In the genomic region with DNA sequence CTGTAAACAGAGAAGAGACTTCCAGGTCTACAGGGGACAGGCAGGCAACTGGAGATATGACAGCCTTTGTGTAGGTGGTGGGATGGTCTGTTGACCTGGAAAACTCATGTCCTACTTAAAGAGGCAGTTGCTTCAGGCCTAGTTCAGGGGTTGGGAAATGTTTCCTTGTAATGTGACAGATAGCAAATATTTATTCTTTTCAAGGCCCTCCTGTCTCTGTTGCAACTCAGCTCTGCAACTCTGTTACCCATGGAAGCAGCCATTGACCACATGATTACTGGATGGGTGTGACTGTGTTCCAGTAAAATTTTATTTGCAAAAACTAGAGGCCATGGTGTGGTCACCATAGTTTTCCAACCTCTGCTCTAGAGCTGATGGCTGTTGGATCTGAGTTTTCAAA, we compare ENCODE assay signal across 19 cellular contexts.
"Had no signal": no experiment of that assay in that cellular context is flagged by ENCODE, and none has a peak within 500 bp of the region (broad histone marks: within the 10 kb centered on the region; RNA-seq: fewer than 3 reads in every experiment).

No MANE protein-coding gene starts in this region.

- H3K36me3 Mint-ChIP-seq: memory B cell; natural killer cell treated with Interleukin-12 subunit alpha and Interleukin-12 subunit beta and Interleukin-15 and Interleukin-18, amount 100 ng/mL, for 72 hours had no signal

- H3K27me3 ChIP-seq: esophagus squamous epithelium, gastrocnemius medialis, heart left ventricle, right atrium auricular region, tibial nerve, vagina had no signal

- ATAC-seq: activated CD4-positive, CD25-positive, alpha-beta regulatory T cell treated with anti-CD3 and anti-CD28 coated beads, Interleukin-2, amount 50 U/mL, for 24 hours; gastrocnemius medialis; heart left ventricle; left cardiac atrium; natural killer cell treated with Interleukin-12 subunit alpha and Interleukin-12 subunit beta and Interleukin-15 and Interleukin-18, amount 100 ng/mL, for 72 hours had no signal

- H3K4me1 ChIP-seq: esophagus squamous epithelium, gastrocnemius medialis, heart left ventricle, right atrium auricular region, tibial nerve had no signal

- H3K27ac ChIP-seq: esophagus squamous epithelium, gastrocnemius medialis, heart left ventricle, right atrium auricular region, tibial nerve, vagina had no signal

- H3K27me3 Mint-ChIP-seq: memory B cell had no signal

- H3K27ac Mint-ChIP-seq: activated T-helper 1 cell treated with anti-CD3 and anti-CD28 coated beads, Interleukin-12 subunit alpha, Interleukin-12 subunit beta, Interleukin-2, Interleukin-4 antibody, amounts not matched to agents 30 ng/mL and 10 ng/mL and 1 ng/mL, durations not matched to agents 14 hours and 24 hours and 36 hours; memory B cell; natural killer cell treated with Interleukin-12 subunit alpha and Interleukin-12 subunit beta and Interleukin-15 and Interleukin-18, amount 100 ng/mL, for 72 hours had no signal

- H3K36me3 ChIP-seq: esophagus squamous epithelium, gastrocnemius medialis, heart left ventricle, right atrium auricular region, tibial nerve, vagina had no signal

- H3K4me3 Mint-ChIP-seq: activated T-helper 1 cell treated with anti-CD3 and anti-CD28 coated beads, Interleukin-12 subunit alpha, Interleukin-12 subunit beta, Interleukin-2, Interleukin-4 antibody, amounts not matched to agents 30 ng/mL and 10 ng/mL and 1 ng/mL, durations not matched to agents 14 hours and 24 hours and 36 hours; memory B cell; natural killer cell treated with Interleukin-12 subunit alpha and Interleukin-12 subunit beta and Interleukin-15 and Interleukin-18, amount 100 ng/mL, for 72 hours had no signal

- H3K9me3 ChIP-seq: esophagus squamous epithelium, gastrocnemius medialis, vagina had no signal

- DNase-seq: activated naive CD4-positive, alpha-beta T cell treated with Interleukin-2 at 50 U/mL for 16 hours; caudate nucleus; esophagus squamous epithelium; gastrocnemius medialis; heart left ventricle; left cardiac atrium; nucleus accumbens; small intestine; stimulated activated CD4-positive, alpha-beta T cell treated with anti-CD3 and anti-CD28 coated beads, Interleukin-4, amount 100 ng/mL, for 4 hours; stimulated activated CD8-positive, alpha-beta memory T cell treated with anti-CD3 and anti-CD28 coated beads, Interleukin-4, amount 100 ng/mL, for 48 hours; stimulated activated naive CD4-positive, alpha-beta T cell treated with Interleukin-2 at 50 U/mL for 16 hours; substantia nigra had no signal

- H3K4me3 ChIP-seq: esophagus squamous epithelium, gastrocnemius medialis, heart left ventricle, right atrium auricular region, tibial nerve, vagina had no signal

- H3K4me1 Mint-ChIP-seq: memory B cell had no signal
